In genomic region chr1:156658945-156659574, GRCh38 we compare ENCODE assay signal across 10 cellular contexts. TPM values are rescaled to one million over a fixed set of nuclear protein-coding genes. Genes with fewer than 3 reads are reported as not detected.
DNase-seq lines count a peak whose midpoint lies in the region; TF ChIP-seq lines count a peak whose summit lies in the region.
"Had no signal": no experiment of that assay in that cellular context is flagged by ENCODE, and none has a peak within 500 bp of the region (broad histone marks: within the 10 kb centered on the region; RNA-seq: fewer than 3 reads in every experiment).

No MANE protein-coding gene starts in this region.

- no peak overlapping the region for H3K4me3 ChIP-seq in GM23248
- H3K4me3 ChIP-seq in duodenal mucosa (ENCODE audit: low read depth in 1 of 2, low read length in 2 of 2), result peak overlapping the region in 1 of 2 donors; percentile 50
- no peak overlapping the region for H3K4me3 ChIP-seq in spleen
- no peak overlapping the region for H3K4me3 ChIP-seq in stomach

- intact Hi-C loops in spleen (cut with DNase I; ENCODE audit: low total_unique reads), result no loop called here
- intact Hi-C loops in stomach (cut with DNase I; ENCODE audit: low total_unique reads), result no loop called here

- H3K27ac ChIP-seq in GM23248 (0 out of 2 replicates have a peak overlapping the region, but pooled peaks have one; percentile 25), duodenal mucosa (ENCODE audit: low read depth, low read length) (no peak overlapping the region), spleen (peak overlapping the region in 5 of 8 donors; percentile 19 to 87 (median 82)), stomach (peak overlapping the region in 2 of 5 donors; percentile 67 to 88)

- TF ChIP-seq POLR2A in spleen (IDR thresholded peaks at IDR 0.05) (no peak), stomach (IDR thresholded peaks at IDR 0.05) (no peak)

- TF ChIP-seq CTCF in spleen (IDR thresholded peaks at IDR 0.05 in 8 of 11, conservative IDR thresholded peaks at IDR 0.05 in 3 of 11), result no peak
- no peak for TF ChIP-seq CTCF in stomach (IDR thresholded peaks at IDR 0.05)

- H2AFZ ChIP-seq in GM23248, result peak overlapping the region; percentile 87

- peaks cover 45% of the 10 kb centered on the region for H3K4me1 ChIP-seq in GM23248 (ENCODE audit: insufficient read depth)
- H3K4me1 ChIP-seq in duodenal mucosa (ENCODE audit: control insufficient read depth in 1 of 2, insufficient read depth in 2 of 2, low read length in 2 of 2), result peaks cover 62 to 63% of the 10 kb centered on the region in 2 donors
- peaks cover 50 to 83% (median 75%) of the 10 kb centered on the region in 6 donors for H3K4me1 ChIP-seq in spleen
- H3K4me1 ChIP-seq in stomach, result peaks cover 54 to 79% (median 73%) of the 10 kb centered on the region in 4 donors

- H4K20me1 ChIP-seq in GM23248 (ENCODE audit: insufficient read depth), result no peaks in the 10 kb centered on the region

- no peaks in the 10 kb centered on the region for H3K9me2 ChIP-seq in GM23248 (ENCODE audit: insufficient read depth)

- H3K4me2 ChIP-seq in GM23248 (ENCODE audit: unreplicated experiment), result peak overlapping the region; percentile 50

- in situ Hi-C loops in GM23248 (cut with MboI), result no loop called here

- H3K36me3 ChIP-seq in GM23248 (ENCODE audit: low read depth) (no peaks in the 10 kb centered on the region), duodenal mucosa (ENCODE audit: control insufficient read depth in 1 of 2, insufficient read depth in 2 of 2, low read length in 2 of 2) (no peaks in the 10 kb centered on the region), spleen (no peaks in the 10 kb centered on the region), stomach (no peaks in the 10 kb centered on the region)

- TF ChIP-seq EP300 in stomach (IDR thresholded peaks at IDR 0.05), result no peak

- peaks cover 6% of the 10 kb centered on the region; the same call in 1 of the 2 replicates for H3K27me3 ChIP-seq in GM23248 (replicated peaks; ENCODE audit: insufficient read depth)
- H3K27me3 ChIP-seq in duodenal mucosa (ENCODE audit: control insufficient read depth in 1 of 2, insufficient read depth in 2 of 2, low read length in 2 of 2), result peaks cover 0 to 10% of the 10 kb centered on the region in 2 donors
- H3K27me3 ChIP-seq in spleen (replicated peaks in 1 of 7), result peaks cover 0 to 42% (median 16%) of the 10 kb centered on the region in 7 donors
- H3K27me3 ChIP-seq in stomach, result peaks cover 0 to 47% (median 20%) of the 10 kb centered on the region in 3 donors

- DNase-seq in GM23248 (no peak), RKO (ENCODE audit: low spot score) (peak; percentile 75), spleen (no peak), RPMI8226 (no peak), stomach (no peak), hepatic stellate cell (ENCODE audit: low spot score) (no peak)
- DNase-seq: effector CD4-positive, alpha-beta T cell had no signal

- H3F3A ChIP-seq in GM23248 (ENCODE audit: insufficient read depth), result peaks cover 25% of the 10 kb centered on the region

- H3K9me3 ChIP-seq in GM23248 (ENCODE audit: low read depth) (no peaks in the 10 kb centered on the region), duodenal mucosa (ENCODE audit: control insufficient read depth in 1 of 2, low read length in 2 of 2) (no peaks in the 10 kb centered on the region), spleen (no peaks in the 10 kb centered on the region), stomach (no peaks in the 10 kb centered on the region)

- WGBS in GM23248 (ENCODE audit: low coverage in 1 of 2, low lambda C conversion rate in 2 of 2, missing lambda C conversion rate in 2 of 2), 2 experiments, result 81 to 87% methylated on average over 8 to 10 of the region's 10 CpGs
- WGBS in spleen, 5 donors, result 57 to 73% (median 72%) methylated on average over 9 to 10 of the region's 10 CpGs
- 65 to 82% (median 79%) methylated on average over 10 of the region's 10 CpGs for WGBS in stomach, 5 donors

- H3K9ac ChIP-seq in GM23248, result peak overlapping the region; percentile 48
- peak overlapping the region; percentile 32 to 48 for H3K9ac ChIP-seq in duodenal mucosa (ENCODE audit: low read depth in 1 of 2, low read length in 2 of 2)

- no peaks in the 10 kb centered on the region for H3K79me2 ChIP-seq in GM23248 (ENCODE audit: insufficient read depth)

RNA-seq across cellular contexts. Expression of gene BCAN, which starts 17.1 kb away (rescaled TPM):
- not detected in 2 replicates for total RNA-seq in GM23248 (2014; rRNA removed; shearing (Covaris generic))
- polyA plus RNA-seq in GM23248 (2016; fragmentation: Nextera tagmentation; extraction: Ambion mirVana) (not detected in 2 replicates), spleen (under 1 TPM in 2 of 3 donors, not detected in 1; 0.10 to 0.11 TPM), stomach (under 1 TPM in 1 of 3 donors, not detected in 2; 0.05 TPM)
- total RNA-seq in spleen (not detected), stomach (10 to 100 TPM in 1 of 5 donors, 1 to 10 TPM in 1, not detected in 3; 5.7 to 39.7 TPM)
- total RNA-seq: T-cell had no signal
- polyA plus RNA-seq: neural cell had no signal

RNA-seq across cellular contexts. Expression of gene NES, which starts 18.1 kb away (rescaled TPM):
- 15.0 and 23.0 TPM in 2 replicates for total RNA-seq in GM23248 (2014; rRNA removed; shearing (Covaris generic))
- 2.2 TPM in 2 replicates for polyA plus RNA-seq in GM23248 (2016; fragmentation: Nextera tagmentation; extraction: Ambion mirVana)
- total RNA-seq in spleen, result 100 to 1,000 TPM in 2 of 7 donors, 10 to 100 TPM in 5; 36.0 to 146 (median 58.3) TPM
- 10 to 100 TPM in 1 of 3 donors, 1 to 10 TPM in 2; 4.3 to 39.5 (median 6.7) TPM for polyA plus RNA-seq in spleen
- total RNA-seq in stomach, result 10 to 100 TPM in 2 of 5 donors, 1 to 10 TPM in 3; 3.2 to 22.3 (median 8.9) TPM
- polyA plus RNA-seq in stomach, result 1 to 10 TPM; 1.7 to 9.0 (median 3.2) TPM

RNA-seq across cellular contexts. Expression of gene HAPLN2, which starts 39.8 kb away (rescaled TPM):
- total RNA-seq in GM23248 (2014; rRNA removed; shearing (Covaris generic)), result not detected in 2 replicates
- not detected in 2 replicates for polyA plus RNA-seq in GM23248 (2016; fragmentation: Nextera tagmentation; extraction: Ambion mirVana)
- 1 to 10 TPM in 1 of 7 donors, under 1 TPM in 2, not detected in 4; 0.20 to 1.1 (median 0.46) TPM for total RNA-seq in spleen
- under 1 TPM; 0.22 to 0.80 (median 0.27) TPM for polyA plus RNA-seq in spleen
- total RNA-seq in stomach, result not detected
- polyA plus RNA-seq in stomach, result under 1 TPM in 2 of 3 donors, not detected in 1; 0.33 to 0.37 TPM

RNA-seq across cellular contexts. Expression of gene CRABP2, which starts 46.3 kb away (rescaled TPM):
- total RNA-seq in GM23248 (2014; rRNA removed; shearing (Covaris generic)), result 23.3 and 38.8 TPM in 2 replicates
- polyA plus RNA-seq in GM23248 (2016; fragmentation: Nextera tagmentation; extraction: Ambion mirVana) (64.1 and 68.6 TPM in 2 replicates), spleen (1 to 10 TPM; 1.2 to 5.3 (median 1.8) TPM), stomach (100 to 1,000 TPM in 1 of 3 donors, 1 to 10 TPM in 2; 6.9 to 207 (median 7.5) TPM)
- total RNA-seq in spleen (10 to 100 TPM in 1 of 7 donors, 1 to 10 TPM in 6; 1.2 to 13.1 (median 3.8) TPM), stomach (1 to 10 TPM in 1 of 5 donors, under 1 TPM in 1, not detected in 3; 0.72 to 2.0 TPM)

RNA-seq across cellular contexts. Expression of gene GPATCH4, which starts 57.8 kb away (rescaled TPM):
- total RNA-seq in GM23248 (2014; rRNA removed; shearing (Covaris generic)), result 9.5 and 12.5 TPM in 2 replicates
- polyA plus RNA-seq in GM23248 (2016; fragmentation: Nextera tagmentation; extraction: Ambion mirVana) (43.0 and 46.6 TPM in 2 replicates), spleen (10 to 100 TPM; 12.3 to 25.4 (median 13.8) TPM), stomach (10 to 100 TPM; 11.2 to 24.1 (median 19.9) TPM)
- total RNA-seq in spleen (10 to 100 TPM; 14.9 to 49.6 (median 26.2) TPM), stomach (10 to 100 TPM in 3 of 5 donors, 1 to 10 TPM in 2; 9.0 to 15.6 (median 12.9) TPM)
